Comparison of ENCODE assay signal across 8 cellular contexts in genomic region chr19:30741539-30741938, GRCh38.
"Had no signal": no experiment of that assay in that cellular context is flagged by ENCODE, and none has a peak within 500 bp of the region (broad histone marks: within the 10 kb centered on the region; RNA-seq: fewer than 3 reads in every experiment).

No MANE protein-coding gene starts in this region.

- DNase-seq: GDM1, GF-D8 had no signal

- FAIRE-seq: G401.6, GM12878, GM12891, GM12892, GM18507, GM19239 had no signal

- H3K4me3 ChIP-seq: GM12878 had no signal

- ATAC-seq: GM12878 had no signal
